ENCODE assay signal across 25 cellular contexts in genomic region chr20:56589633-56590032, GRCh38. TPM values are rescaled to one million over a fixed set of nuclear protein-coding genes. Genes with fewer than 3 reads are reported as not detected.
"Had no signal": no experiment of that assay in that cellular context is flagged by ENCODE, and none has a peak within 500 bp of the region (broad histone marks: within the 10 kb centered on the region; RNA-seq: fewer than 3 reads in every experiment).

No MANE protein-coding gene starts in this region.

- H3K9ac ChIP-seq: KMS-11 had no signal

- H3K9me3 ChIP-seq: Peyer's patch, SJCRH30 had no signal

- H3K36me3 ChIP-seq: Peyer's patch, SJCRH30 had no signal

- H3K27me3 ChIP-seq: Peyer's patch had no signal

- H3K4me2 ChIP-seq: KMS-11 had no signal

- ATAC-seq: K562, Right ventricle myocardium inferior, SK-N-SH treated with all-trans-retinoic acid at 6 μM for 48 hours had no signal

- DNase-seq: Kasumi-1, MM.1S, NCI-H1092 treated with DMSO at 0.1 percent for 48 hours, NCI-H1436, NCI-H187, NCI-H2029, NCI-H2081 treated with DMSO at 0.1 percent for 48 hours, NCI-H2171, NCI-H226, NCI-H446, NCI-H510A, NCI-H524 treated with DMSO at 0.1 percent for 48 hours, NCI-H69, NCI-H774, Peyer's patch, SHP77 treated with DMSO at 0.1 percent for 48 hours, SJCRH30 had no signal

- FAIRE-seq: HTR-8/SVneo, K562 had no signal

- H3K4me3 ChIP-seq: K562, Peyer's patch, SJCRH30 had no signal

- H3K27ac ChIP-seq: HL-60, KMS-11, Peyer's patch, SJCRH30 had no signal

- H3K4me1 ChIP-seq: Peyer's patch, SJCRH30 had no signal

RNA-seq across cellular contexts. Expression of gene TFAP2C, which starts 39.5 kb away (rescaled TPM):
- total RNA-seq: K562, Peyer's patch, SJCRH30 had no signal

RNA-seq across cellular contexts. Expression of gene FAM209B, which starts 56.6 kb away (rescaled TPM):
- total RNA-seq: K562, M059J, Peyer's patch, Right ventricle myocardium inferior, RPMI7951, SJCRH30 had no signal
